25 cellular contexts compared by ENCODE assay signal in the genomic region with DNA sequence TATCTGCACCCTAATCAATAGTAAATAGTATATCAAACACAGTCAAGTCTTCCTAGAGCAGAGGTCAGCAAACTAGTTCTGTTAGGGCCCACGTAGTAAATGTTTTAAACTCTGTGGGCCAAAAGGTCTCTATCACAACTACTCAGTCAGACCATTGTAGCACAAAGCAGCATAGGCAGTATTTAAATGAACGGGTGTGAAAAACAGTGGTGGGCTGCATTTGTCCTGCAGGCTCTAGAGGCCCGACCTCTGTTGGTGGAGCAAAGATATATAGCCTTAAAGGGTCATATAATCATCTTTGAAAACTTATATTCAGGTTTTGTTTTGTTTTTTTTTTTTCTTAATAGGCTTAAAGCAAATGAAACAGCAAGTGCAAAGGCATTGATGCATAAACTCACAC.
"Had no signal": no experiment of that assay in that cellular context is flagged by ENCODE, and none has a peak within 500 bp of the region (broad histone marks: within the 10 kb centered on the region; RNA-seq: fewer than 3 reads in every experiment).

No MANE protein-coding gene starts in this region.

- H3K36me3 ChIP-seq: ascending aorta, esophagus squamous epithelium, gastroesophageal sphincter, heart right ventricle had no signal

- H3K4me3 ChIP-seq: ascending aorta, esophagus squamous epithelium, gastroesophageal sphincter, heart right ventricle had no signal

- H3K27me3 ChIP-seq: ascending aorta, esophagus squamous epithelium, gastroesophageal sphincter, heart right ventricle had no signal

- ATAC-seq: activated naive CD4-positive, alpha-beta T cell treated with anti-CD3 and anti-CD28 coated beads, Interleukin-2, amount 50 U/mL, for 72 hours; activated T-cell treated with anti-CD3 and anti-CD28 coated beads, Interleukin-2, amount 50 U/mL, for 72 hours; effector memory CD8-positive, alpha-beta T cell; gastroesophageal sphincter; heart right ventricle had no signal

- H3K27ac ChIP-seq: ascending aorta, epithelial cell of prostate, esophagus squamous epithelium, gastroesophageal sphincter, heart right ventricle had no signal

- DNase-seq: activated CD4-positive, alpha-beta memory T cell treated with anti-CD3 and anti-CD28 coated beads, Interleukin-2, amount 10 ng/mL, durations not matched to agents 7 days and 5 days; activated CD4-positive, alpha-beta T cell treated with anti-CD3 and anti-CD28 coated beads for 1 hour; activated CD4-positive, alpha-beta T cell treated with anti-CD3 and anti-CD28 coated beads for 4 hours; activated CD4-positive, alpha-beta T cell treated with anti-CD3 and anti-CD28 coated beads, Interleukin-2, amount 10 ng/mL, durations not matched to agents 7 days and 5 days; activated CD4-positive, alpha-beta T cell treated with anti-CD3 and anti-CD28 coated beads, Interleukin-2, amount 50 U/mL, for 4 hours; activated CD8-positive, alpha-beta memory T cell treated with anti-CD3 and anti-CD28 coated beads, Interleukin-2, amount 50 U/mL, for 48 hours; activated gamma-delta T cell; activated naive CD4-positive, alpha-beta T cell; activated naive CD4-positive, alpha-beta T cell treated with anti-CD3 and anti-CD28 coated beads, Interleukin-2, amount 10 ng/mL, durations not matched to agents 7 days and 5 days; activated naive CD8-positive, alpha-beta T cell treated with anti-CD3 and anti-CD28 coated beads, Interleukin-2, amount 10 ng/mL, durations not matched to agents 7 days and 5 days; activated T-cell treated with anti-CD3 and anti-CD28 coated beads for 4 hours; activated T-cell treated with anti-CD3 and anti-CD28 coated beads, Interleukin-2, amount 50 U/mL, for 24 hours; activated T-cell treated with anti-CD3 and anti-CD28 coated beads, Interleukin-2, amount 50 U/mL, for 72 hours; cortex of kidney; dermis blood vessel endothelial cell; effector CD4-positive, alpha-beta T cell; effector memory CD8-positive, alpha-beta T cell; esophagus squamous epithelium; foreskin melanocyte; heart right ventricle; T-helper 2 cell had no signal
